1 cellular context compared by ENCODE assay signal in the genomic region with DNA sequence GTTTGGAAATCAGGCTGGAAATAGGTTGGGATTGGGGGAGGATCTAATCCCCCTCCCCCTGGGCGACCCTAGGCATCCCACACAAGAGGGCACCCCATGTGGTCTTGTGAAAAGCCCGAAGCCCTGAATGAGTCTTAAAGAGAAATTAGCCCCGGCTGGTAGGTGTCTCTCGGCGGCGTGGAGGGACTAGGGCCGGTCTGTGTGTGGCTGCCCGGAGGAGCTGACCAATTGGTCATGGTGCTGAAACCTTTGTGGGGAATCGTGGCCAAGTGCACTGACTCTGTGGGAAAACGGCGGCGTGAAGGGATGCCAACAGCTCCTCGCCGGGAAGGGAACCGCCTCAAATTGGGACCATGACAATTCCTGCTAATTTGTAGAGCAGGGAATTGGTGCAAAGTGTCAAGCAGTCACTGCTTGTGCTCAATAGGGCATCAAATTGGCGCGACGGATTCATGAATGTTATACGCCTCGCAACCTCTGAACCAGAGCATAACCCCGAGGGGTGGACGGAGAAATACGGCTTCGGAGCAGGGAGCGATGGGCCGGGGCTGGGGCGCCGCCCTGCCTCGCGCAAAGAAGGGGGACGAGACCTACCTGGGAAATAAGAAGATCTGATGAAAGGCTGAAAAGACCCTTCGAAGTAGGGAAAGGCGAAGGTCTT.
TF ChIP-seq lines count a peak whose summit lies in the region.

No MANE protein-coding gene starts in this region.

TF ChIP-seq in IMR-90, 13 proteins besides CTCF, POLR2A, EP300 and RAD21 (continued from another document):
- TF ChIP-seq, protein P1, sequence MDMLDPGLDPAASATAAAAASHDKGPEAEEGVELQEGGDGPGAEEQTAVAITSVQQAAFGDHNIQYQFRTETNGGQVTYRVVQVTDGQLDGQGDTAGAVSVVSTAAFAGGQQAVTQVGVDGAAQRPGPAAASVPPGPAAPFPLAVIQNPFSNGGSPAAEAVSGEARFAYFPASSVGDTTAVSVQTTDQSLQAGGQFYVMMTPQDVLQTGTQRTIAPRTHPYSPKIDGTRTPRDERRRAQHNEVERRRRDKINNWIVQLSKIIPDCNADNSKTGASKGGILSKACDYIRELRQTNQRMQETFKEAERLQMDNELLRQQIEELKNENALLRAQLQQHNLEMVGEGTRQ (IDR thresholded peaks at IDR 0.05; ENCODE audit: low read depth, low read length): no peak
- TF ChIP-seq NFE2L2 (IDR thresholded peaks at IDR 0.05; ENCODE audit: low read depth, low read length) (no peak), MXI1 (IDR thresholded peaks at IDR 0.05; ENCODE audit: borderline replicate concordance, low read depth, low read length) (no peak), BHLHE40 (IDR thresholded peaks at IDR 0.05; ENCODE audit: low read depth, low read length) (no peak), RFX5 (IDR thresholded peaks at IDR 0.05; ENCODE audit: low read depth, low read length) (no peak)
